In the genomic region with DNA sequence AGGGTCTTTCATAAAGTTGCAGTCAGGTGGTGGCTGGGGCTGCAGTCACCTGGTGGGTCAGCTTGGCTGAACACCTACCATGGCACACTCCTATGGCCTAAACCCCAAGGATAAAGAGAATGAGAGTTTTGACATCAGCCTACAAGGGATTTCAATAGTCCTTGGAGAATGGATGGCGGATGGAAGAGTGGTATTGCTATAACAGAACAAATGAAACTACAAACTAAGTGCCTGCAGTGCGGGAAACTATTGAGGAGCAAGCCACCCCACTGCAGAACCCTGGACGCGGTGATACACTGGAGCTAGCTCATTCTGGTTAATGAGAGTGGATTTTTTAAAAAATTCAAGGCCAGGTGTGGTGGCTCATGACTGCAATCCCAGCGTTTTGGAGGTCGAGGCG, we compare ENCODE assay signal across 13 cellular contexts. TPM values are rescaled to one million over a fixed set of nuclear protein-coding genes. Genes with fewer than 3 reads are reported as not detected.
DNase-seq lines count a peak whose midpoint lies in the region; ATAC-seq and TF ChIP-seq lines count a peak whose summit lies in the region.
"Had no signal": no experiment of that assay in that cellular context is flagged by ENCODE, and none has a peak within 500 bp of the region (broad histone marks: within the 10 kb centered on the region; RNA-seq: fewer than 3 reads in every experiment).

No MANE protein-coding gene starts in this region.

- H3K27ac ChIP-seq in SK-N-SH (ENCODE audit: low read depth in 2 of 2, low read length in 1 of 2), result no peak overlapping the region
- H3K27ac ChIP-seq in MM.1S (ENCODE audit: low read length), result no peak overlapping the region
- no peak overlapping the region for H3K27ac ChIP-seq in neural progenitor cell
- H3K27ac ChIP-seq: SK-N-MC had no signal

- no peaks in the 10 kb centered on the region for H3K27me3 Mint-ChIP-seq in dendritic cell treated with granulocyte-macrophage colony-stimulating factor and Interleukin-4, amounts not matched to agents 40 ng/mL and 50 ng/mL, for 4 days
- peaks cover 4% of the 10 kb centered on the region for H3K27me3 Mint-ChIP-seq in neural progenitor cell (ENCODE audit: insufficient read depth, low read depth)

- H3K79me2 ChIP-seq in SK-N-SH (ENCODE audit: insufficient read depth) (peaks cover 31% of the 10 kb centered on the region), MM.1S (ENCODE audit: low read length) (peaks cover 14% of the 10 kb centered on the region), neural progenitor cell (ENCODE audit: low read depth) (peaks cover 34% of the 10 kb centered on the region)

- no peak for TF ChIP-seq CTCF in SK-N-SH (IDR thresholded peaks at IDR 0.05)
- no peak for TF ChIP-seq CTCF in MM.1S (IDR thresholded peaks at IDR 0.05; ENCODE audit: low read length)
- TF ChIP-seq CTCF in neural progenitor cell (IDR thresholded peaks at IDR 0.05), result no peak

- no peaks in the 10 kb centered on the region for H3K36me3 ChIP-seq in SK-N-SH (replicated peaks in 1 of 2; ENCODE audit: control insufficient read depth in 1 of 2, insufficient read depth in 2 of 2, low read length in 1 of 2)
- no peaks in the 10 kb centered on the region for H3K36me3 ChIP-seq in MM.1S (replicated peaks; ENCODE audit: insufficient read depth, low read length)
- H3K36me3 ChIP-seq in neural progenitor cell, result no peaks in the 10 kb centered on the region
- H3K36me3 ChIP-seq: stomach had no signal

- H2AFZ ChIP-seq in SK-N-SH (ENCODE audit: low read depth), result no peak overlapping the region
- H2AFZ ChIP-seq in MM.1S (ENCODE audit: low read length), result no peak overlapping the region
- no peak overlapping the region for H2AFZ ChIP-seq in neural progenitor cell (replicated peaks)

- H3K4me3 Mint-ChIP-seq in dendritic cell treated with granulocyte-macrophage colony-stimulating factor and Interleukin-4, amounts not matched to agents 40 ng/mL and 50 ng/mL, for 4 days, result peak overlapping the region; percentile 85
- H3K4me3 Mint-ChIP-seq in neural progenitor cell, result peak overlapping the region; percentile 95

- peaks cover 6% of the 10 kb centered on the region for H3K36me3 Mint-ChIP-seq in dendritic cell treated with granulocyte-macrophage colony-stimulating factor and Interleukin-4, amounts not matched to agents 40 ng/mL and 50 ng/mL, for 4 days (ENCODE audit: low read depth)
- peaks cover 2% of the 10 kb centered on the region for H3K36me3 Mint-ChIP-seq in neural progenitor cell

- H4K20me1 ChIP-seq in SK-N-SH (ENCODE audit: insufficient read depth) (no peaks in the 10 kb centered on the region), MM.1S (ENCODE audit: insufficient read depth, low read length) (no peaks in the 10 kb centered on the region), neural progenitor cell (ENCODE audit: low read depth) (peaks cover 8% of the 10 kb centered on the region)

- intact Hi-C loops in dendritic cell treated with granulocyte-macrophage colony-stimulating factor and Interleukin-4, amounts not matched to agents 40 ng/mL and 50 ng/mL, for 4 days (cut with micrococcal nuclease), result loop anchor here (5.0 kb wide), 1 partner anchor 73 kb away; the partner anchor contains the start of gene TVP23B

- no peaks in the 10 kb centered on the region for H3K27me3 ChIP-seq in SK-N-SH (ENCODE audit: insufficient read depth)
- H3K27me3 ChIP-seq in MM.1S (replicated peaks; ENCODE audit: insufficient read depth, low read length), result no peaks in the 10 kb centered on the region
- H3K27me3 ChIP-seq in neural progenitor cell, result no peaks in the 10 kb centered on the region
- H3K27me3 ChIP-seq: stomach had no signal

- no peak for TF ChIP-seq EP300 in SK-N-SH (IDR thresholded peaks at IDR 0.05; ENCODE audit: borderline replicate concordance in 1 of 2, low read depth in 1 of 2, low read length in 1 of 2)

- H3K4me2 ChIP-seq in SK-N-SH, result peak overlapping the region; percentile 87
- peak overlapping the region; percentile 87; the same call in 1 of the 2 replicates for H3K4me2 ChIP-seq in MM.1S (ENCODE audit: low read depth, low read length)
- H3K4me2 ChIP-seq in neural progenitor cell, result peak overlapping the region; percentile 100

- H3K27ac Mint-ChIP-seq in dendritic cell treated with granulocyte-macrophage colony-stimulating factor and Interleukin-4, amounts not matched to agents 40 ng/mL and 50 ng/mL, for 4 days, result no peak overlapping the region
- H3K27ac Mint-ChIP-seq in neural progenitor cell, result no peak overlapping the region

- no peak for TF ChIP-seq RAD21 in SK-N-SH (IDR thresholded peaks at IDR 0.05; ENCODE audit: low read length)

- 72% methylated on average over 7 of the region's 7 CpGs for WGBS in SK-N-SH (ENCODE audit: low lambda C conversion rate)

- CTCF ChIA-PET in SK-N-SH (lab: Yijun Ruan, JAX) (interaction anchor here (1.0 kb wide), 1 partner anchor 38 kb away, joined by 3 read pairs; no protein-coding TSS in a partner anchor), HEK293T (lab: Yijun Ruan, JAX) (no interaction called here)

- DNase-seq in SK-N-SH, result no peak
- no peak for DNase-seq in MM.1S
- DNase-seq in neural progenitor cell (ENCODE audit: low spot score), result no peak
- DNase-seq in T-helper 9 cell, result no peak
- DNase-seq in KBM-7, result no peak
- no peak for DNase-seq in HEK293T (ENCODE audit: extremely low spot score)
- DNase-seq: 8988T, GDM1, NCI-H446 treated with DMSO at 0.1 percent for 48 hours, stomach had no signal

- no peaks in the 10 kb centered on the region for H3K9me3 Mint-ChIP-seq in dendritic cell treated with granulocyte-macrophage colony-stimulating factor and Interleukin-4, amounts not matched to agents 40 ng/mL and 50 ng/mL, for 4 days
- H3K9me3 Mint-ChIP-seq in neural progenitor cell, result no peaks in the 10 kb centered on the region

- H3K9ac ChIP-seq in SK-N-SH, result no peak overlapping the region
- no peak overlapping the region for H3K9ac ChIP-seq in MM.1S (ENCODE audit: low read length)
- H3K9ac ChIP-seq in neural progenitor cell, result no peak overlapping the region

- H3K4me1 Mint-ChIP-seq in dendritic cell treated with granulocyte-macrophage colony-stimulating factor and Interleukin-4, amounts not matched to agents 40 ng/mL and 50 ng/mL, for 4 days (ENCODE audit: low read depth), result peaks cover 41% of the 10 kb centered on the region
- peaks cover 28% of the 10 kb centered on the region for H3K4me1 Mint-ChIP-seq in neural progenitor cell

- in situ Hi-C loops in KBM-7 (cut with MboI; ENCODE audit: low pct_unique_long_range_greater_than_20kb, low sequenced_read_pairs), result no loop called here

- H3K9me3 ChIP-seq in SK-N-SH (no peaks in the 10 kb centered on the region), MM.1S (replicated peaks; ENCODE audit: insufficient read depth, low read length) (no peaks in the 10 kb centered on the region), neural progenitor cell (ENCODE audit: low read depth) (no peaks in the 10 kb centered on the region)
- H3K9me3 ChIP-seq: stomach had no signal

- H3F3A ChIP-seq in SK-N-SH (replicated peaks; ENCODE audit: insufficient read depth) (no peaks in the 10 kb centered on the region), MM.1S (ENCODE audit: insufficient read depth, low read length) (no peaks in the 10 kb centered on the region; the same call in 1 of the 2 replicates), neural progenitor cell (ENCODE audit: low read depth) (peaks cover 24% of the 10 kb centered on the region)

- H3K4me1 ChIP-seq in SK-N-SH (ENCODE audit: control insufficient read depth in 1 of 2, insufficient read depth in 2 of 2, low read depth in 1 of 2, low read length in 1 of 2) (peaks cover 7 to 17% of the 10 kb centered on the region in 2 experiments; a peak in 3 of 4 replicates), MM.1S (ENCODE audit: low read length) (peaks cover 15% of the 10 kb centered on the region; the same call in 1 of the 2 replicates), neural progenitor cell (peaks cover 11% of the 10 kb centered on the region)

- no peak for ATAC-seq in SK-N-SH treated with all-trans-retinoic acid at 6 μM for 48 hours

- H3K9me2 ChIP-seq in SK-N-SH, result no peaks in the 10 kb centered on the region
- no peaks in the 10 kb centered on the region for H3K9me2 ChIP-seq in MM.1S (replicated peaks; ENCODE audit: insufficient read depth, low read length)

- POLR2A ChIA-PET in SK-N-SH (lab: Yijun Ruan, JAX) (no interaction called here), HEK293T (lab: Yijun Ruan, JAX) (interaction anchor here (0.6 to 1.4 kb wide), 4 partner anchors 9 to 672 kb away, joined by 3 to 5 read pairs (median 3); partner anchors contain the start of gene ALKBH5)

- H3K4me3 ChIP-seq in SK-N-SH (ENCODE audit: low read depth in 2 of 2, low read length in 1 of 2) (peak overlapping the region; percentile 59 to 63; a peak in 3 of 4 replicates), MM.1S (ENCODE audit: low read length) (no peak overlapping the region), neural progenitor cell (peak overlapping the region; percentile 91)

TF ChIP-seq in SK-N-SH, 30 proteins besides CTCF, POLR2A, EP300 and RAD21:
- TF ChIP-seq FOXM1 (IDR thresholded peaks at IDR 0.05; ENCODE audit: low read depth) (no peak), MXI1 (IDR thresholded peaks at IDR 0.05; ENCODE audit: low read depth, low read length) (no peak), RFX5 (IDR thresholded peaks at IDR 0.05; ENCODE audit: low read length) (no peak), GABPA (IDR thresholded peaks at IDR 0.05; ENCODE audit: low read depth) (no peak), EZH2phosphoT487 (IDR thresholded peaks at IDR 0.05; ENCODE audit: borderline replicate concordance, low read depth) (no peak)

TF ChIP-seq in SK-N-SH treated with all-trans-retinoic acid at 6 μM for 48 hours, 23 proteins besides CTCF, POLR2A, EP300 and RAD21:
- no peak for TF ChIP-seq RARB (CRISPR knock-in tag; IDR thresholded peaks at IDR 0.05)
- no peak for TF ChIP-seq ARNTL (CRISPR knock-in tag; IDR thresholded peaks at IDR 0.05; ENCODE audit: borderline replicate concordance, low read depth)
- no peak for TF ChIP-seq ZNF565 (CRISPR knock-in tag; conservative IDR thresholded peaks at IDR 0.05; ENCODE audit: low read depth)
- no peak for TF ChIP-seq GLIS3 (CRISPR knock-in tag; IDR thresholded peaks at IDR 0.05)
- no peak for TF ChIP-seq ISL1 (CRISPR knock-in tag; IDR thresholded peaks at IDR 0.05)

TF ChIP-seq in HEK293T, 16 proteins besides CTCF, POLR2A, EP300 and RAD21 (continues in another document):
- no peak for TF ChIP-seq CTBP1 (IDR thresholded peaks at IDR 0.05; ENCODE audit: borderline replicate concordance)
- no peak for TF ChIP-seq PKNOX1 (IDR thresholded peaks at IDR 0.05)
- TF ChIP-seq ARNT (IDR thresholded peaks at IDR 0.05), result no peak
- no peak for TF ChIP-seq ELF4 (IDR thresholded peaks at IDR 0.05)

RNA-seq across cellular contexts. Expression of gene PRPSAP2, which starts 3.0 kb away (rescaled TPM):
- 27.6 and 36.6 TPM in 2 replicates for polyA plus RNA-seq in SK-N-SH (2012; rRNA removed)
- 35.6 and 36.2 TPM in 2 replicates for polyA plus RNA-seq in SK-N-SH (2012; cell fraction: cytosol; rRNA removed)
- polyA plus RNA-seq in SK-N-SH (2012; cell fraction: nucleus; rRNA removed), result 22.0 and 34.2 TPM in 2 replicates
- 100 and 145 TPM in 2 replicates for total RNA-seq in neural progenitor cell (ENCODE audit: low replicate concordance)
